In the genomic region with DNA sequence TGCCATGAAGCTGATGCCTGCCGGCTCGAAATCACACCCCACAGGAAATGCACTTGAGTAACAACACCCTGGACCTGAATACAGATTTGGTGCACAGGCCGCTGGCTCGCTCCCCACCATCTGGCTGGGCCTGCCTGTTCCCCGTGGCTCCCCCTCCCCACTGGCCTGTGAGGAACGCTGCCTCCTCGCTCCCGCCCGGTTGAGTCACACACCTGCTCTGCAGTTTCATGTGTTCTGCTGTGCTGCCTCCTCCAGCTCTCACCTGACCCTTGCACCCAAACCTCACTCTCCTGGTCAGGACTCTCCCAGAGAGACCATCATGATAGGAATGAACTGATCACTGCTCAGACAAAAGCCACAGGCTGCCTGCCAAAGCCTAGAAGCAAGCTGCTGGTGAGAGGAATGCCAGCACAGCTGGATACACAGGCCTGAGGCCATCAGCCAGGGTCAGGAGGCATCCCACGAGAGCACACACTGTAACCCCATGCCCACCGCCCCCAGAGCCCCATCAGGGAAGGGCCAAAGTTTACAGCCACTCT, we compare ENCODE assay signal across 9 cellular contexts. TPM values are rescaled to one million over a fixed set of nuclear protein-coding genes. Genes with fewer than 3 reads are reported as not detected.
DNase-seq lines count a peak whose midpoint lies in the region; ATAC-seq and TF ChIP-seq lines count a peak whose summit lies in the region.
"Had no signal": no experiment of that assay in that cellular context is flagged by ENCODE, and none has a peak within 500 bp of the region (broad histone marks: within the 10 kb centered on the region; RNA-seq: fewer than 3 reads in every experiment).

No MANE protein-coding gene starts in this region.

- H3K4me1 ChIP-seq in endodermal cell (ENCODE audit: control insufficient read depth, insufficient read depth, low read length): no peaks in the 10 kb centered on the region
- peaks cover 41 to 49% of the 10 kb centered on the region in 2 donors for H3K4me1 ChIP-seq in mucosa of rectum (ENCODE audit: control insufficient read depth in 2 of 2, insufficient read depth in 2 of 2, low read length in 2 of 2)

- POLR2A ChIA-PET in AG04450 (lab: Yijun Ruan, JAX): no interaction called here

- H3K4me3 ChIP-seq in AG04450 (ENCODE audit: low read depth, low read length): no peak overlapping the region
- H3K4me3 ChIP-seq in endodermal cell (ENCODE audit: low read length): no peak overlapping the region
- H3K4me3 ChIP-seq in mucosa of rectum (ENCODE audit: low read length in 2 of 2): no peak overlapping the region

- H3K27ac ChIP-seq in AG04450 (ENCODE audit: low read depth, low read length) (peak overlapping the region; percentile 42), endodermal cell (ENCODE audit: low read depth, low read length) (no peak overlapping the region), mucosa of rectum (ENCODE audit: low read depth in 2 of 2, low read length in 2 of 2) (peak overlapping the region in 1 of 2 donors; percentile 24)

- H3K4me1 Mint-ChIP-seq in endodermal cell: peaks cover 6% of the 10 kb centered on the region

- DNase-seq in AG04450 (ENCODE audit: low read depth, low spot score) (no peak), NCI-H1694 (lab: John Stamatoyannopoulos, UW) (peak; percentile 90), endodermal cell (peak; percentile 61)
- no peak for DNase-seq in stimulated activated CD4-positive, alpha-beta T cell treated with anti-CD3 and anti-CD28 coated beads, Interleukin-2, amount 100 ng/mL, for 48 hours
- DNase-seq: stimulated activated CD4-positive, alpha-beta T cell treated with anti-CD3 and anti-CD28 coated beads, Interleukin-1b, Interleukin-23, amount 100 ng/mL, for 48 hours had no signal

- WGBS in endodermal cell (ENCODE audit: insufficient coverage in 1 of 2, insufficient read length in 1 of 2), 2 experiments: 63 to 69% methylated on average over 11 of the region's 11 CpGs

- H3K9me3 ChIP-seq in AG04450 (ENCODE audit: control insufficient read depth, insufficient read depth, low read length) (peaks cover 9% of the 10 kb centered on the region; the same call in 1 of the 2 replicates), endodermal cell (ENCODE audit: control insufficient read depth, low read length) (peaks cover 7% of the 10 kb centered on the region), mucosa of rectum (ENCODE audit: control insufficient read depth in 2 of 2, low read length in 2 of 2) (no peaks in the 10 kb centered on the region)

- H3K36me3 ChIP-seq in endodermal cell (ENCODE audit: control insufficient read depth, insufficient read depth, low read length) (no peaks in the 10 kb centered on the region), mucosa of rectum (ENCODE audit: control insufficient read depth in 2 of 2, insufficient read depth in 2 of 2, low read length in 2 of 2) (no peaks in the 10 kb centered on the region)

- ATAC-seq in HG02798 (IDR thresholded peaks at IDR 0.05; ENCODE audit: poor library complexity, unreplicated experiment) (no peak), GM21528 (IDR thresholded peaks at IDR 0.05; ENCODE audit: low FRiP score, unreplicated experiment) (no peak), HG03565 (IDR thresholded peaks at IDR 0.05; ENCODE audit: unreplicated experiment) (no peak)

- H3K9ac ChIP-seq in endodermal cell (ENCODE audit: extremely low read depth, low read length, poor library complexity, severe bottlenecking) (no peak overlapping the region), mucosa of rectum (ENCODE audit: low read depth in 1 of 2, low read length in 2 of 2) (peak overlapping the region; percentile 3 to 6)

- peaks cover 3% of the 10 kb centered on the region for H3K27me3 Mint-ChIP-seq in endodermal cell (ENCODE audit: insufficient read depth)

- H3K27ac Mint-ChIP-seq in endodermal cell: no peak overlapping the region

- no peaks in the 10 kb centered on the region for H3K27me3 ChIP-seq in AG04450 (ENCODE audit: control insufficient read depth, insufficient read depth, low read length)
- H3K27me3 ChIP-seq in endodermal cell (ENCODE audit: control insufficient read depth, insufficient read depth, low read length, poor library complexity, severe bottlenecking): no peaks in the 10 kb centered on the region
- no peaks in the 10 kb centered on the region for H3K27me3 ChIP-seq in mucosa of rectum (ENCODE audit: control insufficient read depth in 2 of 2, insufficient read depth in 2 of 2, low read length in 2 of 2)

- H3K36me3 Mint-ChIP-seq in endodermal cell (ENCODE audit: low read depth): peaks cover 7% of the 10 kb centered on the region

- CTCF ChIA-PET in AG04450 (lab: Charles Lee): interaction anchor here (0.6 to 6.5 kb wide), 4 partner anchors 18 to 78 kb away, joined by 3 to 39 read pairs (median 6); no protein-coding TSS in a partner anchor

- H3K4me3 Mint-ChIP-seq in endodermal cell: no peak overlapping the region

- H3K9me3 Mint-ChIP-seq in endodermal cell: peaks cover 22% of the 10 kb centered on the region

- TF ChIP-seq CTCF in AG04450 (IDR thresholded peaks at IDR 0.05; ENCODE audit: low read depth, low read length) (no peak), endodermal cell (conservative IDR thresholded peaks at IDR 0.05) (no peak)

RNA-seq across cellular contexts. Expression of gene SIVA1, which starts 3.8 kb away (rescaled TPM):
- polyA plus RNA-seq in AG04450 (2011; rRNA removed): 49.7 and 75.3 TPM in 2 replicates
- polyA minus RNA-seq in AG04450 (2011; rRNA and poly(A)+ RNA removed): 6.8 and 9.4 TPM in 2 replicates
- 10 to 100 TPM; 82.5 to 87.3 TPM for total RNA-seq in endodermal cell
- polyA plus RNA-seq in endodermal cell (2013, experiment 1 of 2): 89.7 TPM
- polyA plus RNA-seq in endodermal cell (2013, experiment 2 of 2): 92.2 TPM

RNA-seq across cellular contexts. Expression of gene ADSS1, which starts 25.2 kb away (rescaled TPM):
- polyA plus RNA-seq in AG04450 (2011; rRNA removed): 2.8 and 4.2 TPM in 2 replicates
- polyA minus RNA-seq in AG04450 (2011; rRNA and poly(A)+ RNA removed): 1.9 and 7.4 TPM in 2 replicates
- total RNA-seq in endodermal cell: 10 to 100 TPM; 15.8 to 31.0 TPM
- 16.1 TPM for polyA plus RNA-seq in endodermal cell (2013, experiment 1 of 2)
- polyA plus RNA-seq in endodermal cell (2013, experiment 2 of 2): 14.1 TPM

RNA-seq across cellular contexts. Expression of gene AKT1, which starts 46.4 kb away (rescaled TPM):
- 104 and 129 TPM in 2 replicates for polyA plus RNA-seq in AG04450 (2011; rRNA removed)
- polyA minus RNA-seq in AG04450 (2011; rRNA and poly(A)+ RNA removed): 162 and 248 TPM in 2 replicates
- total RNA-seq in endodermal cell: 100 to 1,000 TPM; 133 to 152 TPM
- 103 TPM for polyA plus RNA-seq in endodermal cell (2013, experiment 1 of 2)
- 95.5 TPM for polyA plus RNA-seq in endodermal cell (2013, experiment 2 of 2)

RNA-seq across cellular contexts. Expression of gene ZBTB42, which starts 51.7 kb away (rescaled TPM):
- polyA plus RNA-seq in AG04450 (2011; rRNA removed): 1.6 and 2.5 TPM in 2 replicates
- polyA minus RNA-seq in AG04450 (2011; rRNA and poly(A)+ RNA removed): 3.1 and 4.5 TPM in 2 replicates
- total RNA-seq in endodermal cell: 1 to 10 TPM; 7.7 to 8.4 TPM
- 2.4 TPM for polyA plus RNA-seq in endodermal cell (2013, experiment 1 of 2)
- polyA plus RNA-seq in endodermal cell (2013, experiment 2 of 2): 2.6 TPM

RNA-seq across cellular contexts. Expression of gene INF2, which starts 59.8 kb away (rescaled TPM):
- polyA plus RNA-seq in AG04450 (2011; rRNA removed): 14.9 and 18.9 TPM in 2 replicates
- 12.1 and 16.1 TPM in 2 replicates for polyA minus RNA-seq in AG04450 (2011; rRNA and poly(A)+ RNA removed)
- 100 to 1,000 TPM in 1 of 2 donors, 10 to 100 TPM in 1; 99.7 to 114 TPM for total RNA-seq in endodermal cell
- 35.2 TPM for polyA plus RNA-seq in endodermal cell (2013, experiment 1 of 2)
- polyA plus RNA-seq in endodermal cell (2013, experiment 2 of 2): 35.8 TPM

Comparison
In these comparisons a context has a peak if more than half of its experiments do, and no peak if none do; other contexts are left out.
1. DNase-seq: peak in NCI-H1694 (single experiment) and endodermal cell (single experiment); none in AG04450 (single experiment) and stimulated activated CD4-positive, alpha-beta T cell treated with anti-CD3 and anti-CD28 coated beads, Interleukin-2, amount 100 ng/mL, for 48 hours (0 of 2).